In the genomic region with DNA sequence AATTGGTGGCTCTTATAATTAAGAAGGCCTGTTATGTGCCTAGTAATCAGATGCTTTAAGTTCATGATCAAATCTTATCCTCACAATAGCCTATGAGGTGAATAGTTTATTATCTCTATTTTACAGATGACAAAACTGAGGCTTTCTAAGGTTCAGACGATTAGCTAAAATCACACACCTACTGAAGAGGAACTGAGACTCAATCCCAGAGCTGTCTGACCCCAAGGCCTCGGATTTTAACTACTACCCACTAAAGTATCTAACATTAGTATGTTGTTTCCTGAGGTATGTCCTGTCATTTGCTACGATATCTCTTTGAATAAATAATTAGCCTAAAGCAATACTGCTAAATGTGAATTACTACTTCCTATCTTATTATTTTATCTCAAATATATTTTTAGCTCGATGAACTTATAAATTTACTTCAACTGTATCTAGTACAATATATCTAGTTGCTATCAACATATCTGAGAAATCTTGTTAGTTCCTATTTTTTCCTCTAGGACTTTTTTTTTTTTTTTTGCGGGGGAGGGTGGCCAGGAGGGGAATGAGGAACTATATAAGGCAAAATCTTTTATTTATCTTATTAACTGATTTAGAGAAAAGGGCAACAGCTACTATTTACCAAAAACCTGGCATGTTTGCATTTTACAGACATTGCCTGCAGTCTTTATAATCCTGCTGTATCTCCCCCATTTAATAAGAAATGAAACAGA, we compare ENCODE assay signal across 15 cellular contexts.
DNase-seq lines count a peak whose midpoint lies in the region; ATAC-seq and TF ChIP-seq lines count a peak whose summit lies in the region.
"Had no signal": no experiment of that assay in that cellular context is flagged by ENCODE, and none has a peak within 500 bp of the region (broad histone marks: within the 10 kb centered on the region; RNA-seq: fewer than 3 reads in every experiment).

No MANE protein-coding gene starts in this region.

- DNase-seq in GM12865 (ENCODE audit: low read depth) (peak; percentile 42), GM19240 (ENCODE audit: insufficient read length, low spot score) (no peak), G401 (ENCODE audit: low spot score) (no peak), NCI-H748 (lab: John Stamatoyannopoulos, UW; ENCODE audit: unreplicated experiment) (no peak), Right ventricle myocardium inferior (ENCODE audit: missing footprints) (no peak)
- DNase-seq: activated CD4-positive, alpha-beta T cell treated with anti-CD3 and anti-CD28 coated beads for 48 hours; activated T-cell treated with anti-CD3 and anti-CD28 coated beads, Interleukin-2, amount 50 U/mL, for 1 hour; left ventricle myocardium superior; NCI-H1092; NCI-H69 had no signal

- intact Hi-C loops in Right ventricle myocardium inferior (cut with DNase I), result no loop called here

- no peak overlapping the region for H3K4me3 ChIP-seq in GM12865 (ENCODE audit: low read depth, low read length)
- H3K4me3 ChIP-seq: K562 had no signal

- peak; percentile 31 for ATAC-seq in GM19463 (IDR thresholded peaks at IDR 0.05; ENCODE audit: unreplicated experiment)
- peak; percentile 48 for ATAC-seq in HG02798 (IDR thresholded peaks at IDR 0.05; ENCODE audit: poor library complexity, unreplicated experiment)
- peak; percentile 39 for ATAC-seq in HG03565 (IDR thresholded peaks at IDR 0.05; ENCODE audit: unreplicated experiment)
- ATAC-seq in Right ventricle myocardium inferior, result no peak
- ATAC-seq: left ventricle myocardium superior, sciatic nerve had no signal

- in situ Hi-C loops in G401 (cut with HindIII; ENCODE audit: low sequenced_read_pairs), result no loop called here

- TF ChIP-seq CTCF in GM12865 (IDR thresholded peaks at IDR 0.05; ENCODE audit: insufficient read depth, low read depth, low read length, missing control alignments), result no peak
